In genomic region chr9:36640982-36641381, GRCh38 we compare ENCODE assay signal across 19 cellular contexts.
DNase-seq lines count a peak whose midpoint lies in the region; ATAC-seq and TF ChIP-seq lines count a peak whose summit lies in the region.
"Had no signal": no experiment of that assay in that cellular context is flagged by ENCODE, and none has a peak within 500 bp of the region (broad histone marks: within the 10 kb centered on the region; RNA-seq: fewer than 3 reads in every experiment).

No MANE protein-coding gene starts in this region.

- no peaks in the 10 kb centered on the region for H3K4me1 Mint-ChIP-seq in WTC11

- H3K79me2 ChIP-seq in Karpas-422 (ENCODE audit: low read length) = peaks cover 31% of the 10 kb centered on the region

- peak; percentile 90 for DNase-seq in Karpas-422
- no peak for DNase-seq in AG08396 (ENCODE audit: low spot score)
- DNase-seq in NCI-H226 = no peak
- no peak for DNase-seq in NCI-H345 treated with DMSO at 0.1 percent for 48 hours (lab: John Stamatoyannopoulos, UW; ENCODE audit: unreplicated experiment)
- DNase-seq in WTC11 (ENCODE audit: low spot score) = no peak
- DNase-seq: activated CD8-positive, alpha-beta T cell treated with anti-CD3 and anti-CD28 coated beads for 36 hours; Calu3; caudate nucleus; heart right ventricle; left cardiac atrium; NCI-H1436; NCI-H510A treated with DMSO at 0.1 percent for 48 hours; stimulated activated CD4-positive, alpha-beta T cell treated with anti-CD3 and anti-CD28 coated beads, Interleukin-2, amount 100 ng/mL, for 24 hours; T-helper 17 cell had no signal

- ATAC-seq in GM18508 (IDR thresholded peaks at IDR 0.05; ENCODE audit: insufficient read depth, unreplicated experiment) (peak; percentile 81), GM19463 (IDR thresholded peaks at IDR 0.05; ENCODE audit: unreplicated experiment) (peak; percentile 86), HG02943 (IDR thresholded peaks at IDR 0.05; ENCODE audit: low read depth, unreplicated experiment) (peak; percentile 71), WTC11 (no peak)
- ATAC-seq: activated CD8-positive, alpha-beta T cell treated with anti-CD3 and anti-CD28 coated beads for 36 hours; heart right ventricle; left cardiac atrium; T-helper 17 cell had no signal

- peak overlapping the region; percentile 74 for H3K4me2 ChIP-seq in Karpas-422 (ENCODE audit: low read depth, low read length, poor library complexity, severe bottlenecking)

- H3K4me1 ChIP-seq in Karpas-422 (ENCODE audit: low read length) = peaks cover 56% of the 10 kb centered on the region
- H3K4me1 ChIP-seq: heart right ventricle had no signal

- no peak overlapping the region for H3K4me3 Mint-ChIP-seq in WTC11
- H3K4me3 Mint-ChIP-seq: activated CD8-positive, alpha-beta T cell treated with anti-CD3 and anti-CD28 coated beads for 36 hours; activated naive CD4-positive, alpha-beta T cell treated with anti-CD3 and anti-CD28 coated beads, Interleukin-2, amount 50 U/mL, for 24 hours; T-helper 17 cell had no signal

- peaks cover 6% of the 10 kb centered on the region; the same call in 1 of the 2 replicates for H3K36me3 ChIP-seq in Karpas-422 (ENCODE audit: insufficient read depth, low read length)

- H3K4me3 ChIP-seq in Karpas-422 (ENCODE audit: low read length) = peak overlapping the region; percentile 49
- H3K4me3 ChIP-seq: heart right ventricle had no signal

- TF ChIP-seq CTCF in WTC11 (IDR thresholded peaks at IDR 0.05) = no peak

- H3K9ac ChIP-seq in Karpas-422 (ENCODE audit: low read length) = peak overlapping the region; percentile 68

- 0 out of 2 replicates have a peak overlapping the region, but pooled peaks have one; percentile 11 for H2AFZ ChIP-seq in Karpas-422 (ENCODE audit: low read length)

- peak overlapping the region; percentile 95 for H3K27ac ChIP-seq in Karpas-422 (ENCODE audit: low read length)
- H3K27ac ChIP-seq: epithelial cell of prostate, heart right ventricle had no signal

- H3K27me3 ChIP-seq in Karpas-422 (ENCODE audit: low read length) = no peaks in the 10 kb centered on the region
- H3K27me3 ChIP-seq: heart right ventricle had no signal

- peaks cover 24% of the 10 kb centered on the region for H3K36me3 Mint-ChIP-seq in WTC11
- H3K36me3 Mint-ChIP-seq: activated naive CD4-positive, alpha-beta T cell treated with anti-CD3 and anti-CD28 coated beads, Interleukin-2, amount 50 U/mL, for 24 hours had no signal

- CTCF ChIA-PET in WTC11 (lab: Charles Lee) = interaction anchor here (0.6 to 1.0 kb wide), 2 partner anchors 63 to 88 kb away, joined by 3 to 4 read pairs; no protein-coding TSS in a partner anchor

- no peaks in the 10 kb centered on the region for H4K20me1 ChIP-seq in Karpas-422 (ENCODE audit: insufficient read depth, low read depth, low read length)

- H3K27ac Mint-ChIP-seq in WTC11 = no peak overlapping the region; the same call in 1 of the 2 replicates
- H3K27ac Mint-ChIP-seq: activated CD8-positive, alpha-beta T cell treated with anti-CD3 and anti-CD28 coated beads for 36 hours; activated naive CD4-positive, alpha-beta T cell treated with anti-CD3 and anti-CD28 coated beads, Interleukin-2, amount 50 U/mL, for 24 hours; T-helper 17 cell had no signal

- H3K27me3 Mint-ChIP-seq in WTC11 (ENCODE audit: low read depth) = no peaks in the 10 kb centered on the region
- H3K27me3 Mint-ChIP-seq: activated CD8-positive, alpha-beta T cell treated with anti-CD3 and anti-CD28 coated beads for 36 hours; activated naive CD4-positive, alpha-beta T cell treated with anti-CD3 and anti-CD28 coated beads, Interleukin-2, amount 50 U/mL, for 24 hours; T-helper 17 cell had no signal

- H3K9me3 ChIP-seq in Karpas-422 (ENCODE audit: low read length) = no peaks in the 10 kb centered on the region
- H3K9me3 ChIP-seq: heart right ventricle had no signal

- no peaks in the 10 kb centered on the region for H3K9me3 Mint-ChIP-seq in WTC11
- H3K9me3 Mint-ChIP-seq: activated CD8-positive, alpha-beta T cell treated with anti-CD3 and anti-CD28 coated beads for 36 hours; activated naive CD4-positive, alpha-beta T cell treated with anti-CD3 and anti-CD28 coated beads, Interleukin-2, amount 50 U/mL, for 24 hours had no signal

- no peaks in the 10 kb centered on the region for H3K9me2 ChIP-seq in Karpas-422 (replicated peaks; ENCODE audit: insufficient read depth, low read length)

- POLR2A ChIA-PET in WTC11 (lab: Charles Lee) = no interaction called here

TF ChIP-seq in WTC11, 78 proteins besides CTCF, POLR2A, EP300 and RAD21 (continues in another document):
- TF ChIP-seq NR3C1 (CRISPR knock-in tag; conservative IDR thresholded peaks at IDR 0.05; ENCODE audit: low read depth) (no peak), ZMAT4 (CRISPR knock-in tag; IDR thresholded peaks at IDR 0.05) (no peak), ZNF425 (CRISPR knock-in tag; conservative IDR thresholded peaks at IDR 0.05) (no peak), PRDM15 (CRISPR knock-in tag; IDR thresholded peaks at IDR 0.05) (no peak), HMGXB4 (CRISPR knock-in tag; IDR thresholded peaks at IDR 0.05) (no peak), GRHL2 (CRISPR knock-in tag; IDR thresholded peaks at IDR 0.05; ENCODE audit: insufficient replicate concordance, severe bottlenecking) (no peak), ZNF423 (CRISPR knock-in tag; IDR thresholded peaks at IDR 0.05) (no peak), MAX (CRISPR knock-in tag; IDR thresholded peaks at IDR 0.05) (no peak)
